In the genomic region with DNA sequence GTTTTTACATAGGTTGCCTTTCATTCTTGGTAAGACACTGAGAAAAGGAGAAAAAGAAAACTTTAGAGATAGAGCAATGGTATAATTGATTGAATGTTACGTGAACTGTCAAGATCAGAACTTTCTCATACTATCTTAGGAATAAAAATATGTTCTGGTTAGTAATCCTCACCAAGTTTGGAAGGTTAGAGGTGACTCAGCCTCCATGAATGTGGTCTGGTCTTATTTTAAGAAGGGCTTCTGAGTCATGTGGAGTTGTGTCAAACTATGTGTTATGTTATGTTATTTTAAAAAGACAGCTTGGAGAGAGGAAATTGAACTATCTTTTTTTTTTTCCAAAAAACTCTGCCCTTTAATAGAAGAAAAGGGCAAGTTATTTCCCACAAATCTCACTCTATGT, we compare ENCODE assay signal across 10 cellular contexts.
DNase-seq lines count a peak whose midpoint lies in the region; ATAC-seq, FAIRE-seq and TF ChIP-seq lines count a peak whose summit lies in the region.
"Had no signal": no experiment of that assay in that cellular context is flagged by ENCODE, and none has a peak within 500 bp of the region (broad histone marks: within the 10 kb centered on the region; RNA-seq: fewer than 3 reads in every experiment).

No MANE protein-coding gene starts in this region.

- H3K27ac Mint-ChIP-seq in activated naive CD4-positive, alpha-beta T cell treated with anti-CD3 and anti-CD28 coated beads for 36 hours, result no peak overlapping the region
- H3K27ac Mint-ChIP-seq in activated naive CD4-positive, alpha-beta T cell treated with anti-CD3 and anti-CD28 coated beads, Interleukin-2, amount 10 ng/mL, durations not matched to agents 7 days and 5 days, result no peak overlapping the region
- peak overlapping the region; percentile 58 for H3K27ac Mint-ChIP-seq in type B pancreatic cell
- H3K27ac Mint-ChIP-seq: CD4-positive, alpha-beta memory T cell had no signal

- peaks cover 0 to 2% of the 10 kb centered on the region in 2 donors for H3K36me3 ChIP-seq in ascending aorta
- no peaks in the 10 kb centered on the region for H3K36me3 ChIP-seq in small intestine (ENCODE audit: control insufficient read depth in 2 of 2, insufficient read depth in 2 of 2, low read length in 2 of 2)

- H3K4me3 ChIP-seq in ascending aorta (peak overlapping the region; percentile 53 to 61), small intestine (ENCODE audit: low read depth in 1 of 2, low read length in 2 of 2) (no peak overlapping the region)

- no peaks in the 10 kb centered on the region for H3K36me3 Mint-ChIP-seq in activated naive CD4-positive, alpha-beta T cell treated with anti-CD3 and anti-CD28 coated beads for 36 hours (ENCODE audit: low read depth)
- no peaks in the 10 kb centered on the region for H3K36me3 Mint-ChIP-seq in activated naive CD4-positive, alpha-beta T cell treated with anti-CD3 and anti-CD28 coated beads, Interleukin-2, amount 10 ng/mL, durations not matched to agents 7 days and 5 days
- no peaks in the 10 kb centered on the region for H3K36me3 Mint-ChIP-seq in type B pancreatic cell
- H3K36me3 Mint-ChIP-seq: CD4-positive, alpha-beta memory T cell had no signal

- H3K9me3 ChIP-seq in ascending aorta (no peaks in the 10 kb centered on the region), small intestine (ENCODE audit: control insufficient read depth, low read depth) (no peaks in the 10 kb centered on the region)

- no peak for FAIRE-seq in small intestine (lab: Jason Lieb, UNC)

- H3K4me3 Mint-ChIP-seq in activated naive CD4-positive, alpha-beta T cell treated with anti-CD3 and anti-CD28 coated beads for 36 hours, result no peak overlapping the region
- no peak overlapping the region for H3K4me3 Mint-ChIP-seq in activated naive CD4-positive, alpha-beta T cell treated with anti-CD3 and anti-CD28 coated beads, Interleukin-2, amount 10 ng/mL, durations not matched to agents 7 days and 5 days
- peak overlapping the region; percentile 1 for H3K4me3 Mint-ChIP-seq in type B pancreatic cell
- H3K4me3 Mint-ChIP-seq: CD4-positive, alpha-beta memory T cell had no signal

- no peak for ATAC-seq in HG03521 (IDR thresholded peaks at IDR 0.05; ENCODE audit: unreplicated experiment)

- CTCF ChIA-PET in activated naive CD4-positive, alpha-beta T cell treated with anti-CD3 and anti-CD28 coated beads for 36 hours (lab: Charles Lee), result no interaction called here
- CTCF ChIA-PET in activated naive CD4-positive, alpha-beta T cell treated with anti-CD3 and anti-CD28 coated beads, Interleukin-2, amount 10 ng/mL, durations not matched to agents 7 days and 5 days (lab: Charles Lee), result interaction anchor here (0.7 kb wide), 1 partner anchor 1379 kb away, joined by 3 read pairs; no protein-coding TSS in a partner anchor

- DNase-seq in activated naive CD4-positive, alpha-beta T cell treated with anti-CD3 and anti-CD28 coated beads for 36 hours, result peak; percentile 33
- DNase-seq in activated naive CD4-positive, alpha-beta T cell treated with anti-CD3 and anti-CD28 coated beads, Interleukin-2, amount 10 ng/mL, durations not matched to agents 7 days and 5 days, result no peak
- DNase-seq in ascending aorta (ENCODE audit: low spot score in 2 of 2) (peak in 1 of 2 donors; percentile 86), iris pigment epithelial cell (ENCODE audit: low read depth) (peak; percentile 99), type B pancreatic cell (ENCODE audit: extremely low spot score, unreplicated experiment) (no peak), NCI-H82 treated with DMSO at 0.1 percent for 48 hours (lab: John Stamatoyannopoulos, UW; ENCODE audit: unreplicated experiment) (no peak), small intestine (no peak)
- DNase-seq: CD4-positive, alpha-beta memory T cell; substantia nigra had no signal

- intact Hi-C loops in activated naive CD4-positive, alpha-beta T cell treated with anti-CD3 and anti-CD28 coated beads for 36 hours (cut with micrococcal nuclease), result loop anchor here (2.0 to 10.0 kb wide), 3 partner anchors 23 to 439 kb away; no protein-coding TSS in a partner anchor
- intact Hi-C loops in ascending aorta (cut with DNase I), result loop anchor here (2.0 to 5.0 kb wide), 12 partner anchors 101 to 1016 kb away; no protein-coding TSS in a partner anchor

- H3K27me3 ChIP-seq in ascending aorta (no peaks in the 10 kb centered on the region), small intestine (ENCODE audit: control insufficient read depth in 2 of 2, insufficient read depth in 2 of 2, low read length in 2 of 2) (peaks cover 0 to 2% of the 10 kb centered on the region in 2 donors)

- H3K9me3 Mint-ChIP-seq in activated naive CD4-positive, alpha-beta T cell treated with anti-CD3 and anti-CD28 coated beads for 36 hours, result no peaks in the 10 kb centered on the region
- no peaks in the 10 kb centered on the region for H3K9me3 Mint-ChIP-seq in activated naive CD4-positive, alpha-beta T cell treated with anti-CD3 and anti-CD28 coated beads, Interleukin-2, amount 10 ng/mL, durations not matched to agents 7 days and 5 days
- no peaks in the 10 kb centered on the region for H3K9me3 Mint-ChIP-seq in type B pancreatic cell
- H3K9me3 Mint-ChIP-seq: CD4-positive, alpha-beta memory T cell had no signal

- peak overlapping the region; percentile 87 to 94 for H3K27ac ChIP-seq in ascending aorta
- no peak overlapping the region for H3K27ac ChIP-seq in small intestine (ENCODE audit: low read depth in 1 of 2, low read length in 1 of 2)

- TF ChIP-seq CTCF in ascending aorta (IDR thresholded peaks at IDR 0.05) (no peak), type B pancreatic cell (conservative IDR thresholded peaks at IDR 0.05) (no peak)

- H3K4me1 Mint-ChIP-seq in activated naive CD4-positive, alpha-beta T cell treated with anti-CD3 and anti-CD28 coated beads for 36 hours (ENCODE audit: low read depth), result peaks cover 35% of the 10 kb centered on the region
- peaks cover 22% of the 10 kb centered on the region for H3K4me1 Mint-ChIP-seq in activated naive CD4-positive, alpha-beta T cell treated with anti-CD3 and anti-CD28 coated beads, Interleukin-2, amount 10 ng/mL, durations not matched to agents 7 days and 5 days
- peaks cover 32% of the 10 kb centered on the region for H3K4me1 Mint-ChIP-seq in type B pancreatic cell (ENCODE audit: unreplicated experiment)

- peaks cover 2% of the 10 kb centered on the region for H3K27me3 Mint-ChIP-seq in activated naive CD4-positive, alpha-beta T cell treated with anti-CD3 and anti-CD28 coated beads for 36 hours (ENCODE audit: low read depth)
- peaks cover 7% of the 10 kb centered on the region for H3K27me3 Mint-ChIP-seq in activated naive CD4-positive, alpha-beta T cell treated with anti-CD3 and anti-CD28 coated beads, Interleukin-2, amount 10 ng/mL, durations not matched to agents 7 days and 5 days
- no peaks in the 10 kb centered on the region for H3K27me3 Mint-ChIP-seq in type B pancreatic cell
- H3K27me3 Mint-ChIP-seq: CD4-positive, alpha-beta memory T cell had no signal

- whole genome bisulfite sequencing in small intestine, 3 donors, result 69 to 83% (median 72%) methylated on average over 1 of the region's 1 CpG

- H3K4me1 ChIP-seq in ascending aorta (peaks cover 3 to 25% of the 10 kb centered on the region in 2 donors), small intestine (ENCODE audit: control insufficient read depth in 2 of 2, insufficient read depth in 1 of 2, low read depth in 1 of 2, low read length in 1 of 2) (peaks cover 4 to 11% of the 10 kb centered on the region in 2 donors)

Comparison
In these comparisons a context has a peak if more than half of its experiments do, and no peak if none do; other contexts are left out.
1. DNase-seq: peak in activated naive CD4-positive, alpha-beta T cell treated with anti-CD3 and anti-CD28 coated beads for 36 hours (single experiment) and iris pigment epithelial cell (single experiment); none in activated naive CD4-positive, alpha-beta T cell treated with anti-CD3 and anti-CD28 coated beads, Interleukin-2, amount 10 ng/mL, durations not matched to agents 7 days and 5 days (single experiment), type B pancreatic cell (single experiment), NCI-H82 treated with DMSO at 0.1 percent for 48 hours (single experiment) and small intestine (single experiment).
2. H3K27ac ChIP-seq: peak in ascending aorta (2 of 2); none in small intestine (0 of 2).
3. H3K4me3 ChIP-seq: peak in ascending aorta (2 of 2); none in small intestine (0 of 2).